In genomic region chr6:133888931-133889556, GRCh38 we compare ENCODE assay signal across 9 cellular contexts. TPM values are rescaled to one million over a fixed set of nuclear protein-coding genes. Genes with fewer than 3 reads are reported as not detected.
DNase-seq lines count a peak whose midpoint lies in the region; ATAC-seq and TF ChIP-seq lines count a peak whose summit lies in the region.
"Had no signal": no experiment of that assay in that cellular context is flagged by ENCODE, and none has a peak within 500 bp of the region (broad histone marks: within the 10 kb centered on the region; RNA-seq: fewer than 3 reads in every experiment).

Gene TCF21 (plus strand): TSS chr6:133889113. CDS start chr6:133889398, 285 bp downstream.

- POLR2A ChIA-PET in naive thymus-derived CD4-positive, alpha-beta T cell (lab: Charles Lee): no interaction called here

- peaks cover 85 to 92% (median 90%) of the 10 kb centered on the region in 5 donors for H3K27me3 Mint-ChIP-seq in naive thymus-derived CD4-positive, alpha-beta T cell

- CTCF ChIA-PET in naive thymus-derived CD4-positive, alpha-beta T cell (lab: Charles Lee): no interaction called here

- H3K36me3 ChIP-seq in naive thymus-derived CD4-positive, alpha-beta T cell (ENCODE audit: control insufficient read depth in 2 of 3, insufficient read depth in 3 of 3, low read length in 3 of 3): no peaks in the 10 kb centered on the region
- no peaks in the 10 kb centered on the region for H3K36me3 ChIP-seq in Karpas-422 (ENCODE audit: insufficient read depth, low read length)

- peak within 1 kb of the TSS in 9 of 10 donors; percentile 36 to 78 (median 58) for H3K4me3 Mint-ChIP-seq in naive thymus-derived CD4-positive, alpha-beta T cell

- no peak for TF ChIP-seq CTCF in fibroblast of the aortic adventitia (IDR thresholded peaks at IDR 0.05; ENCODE audit: insufficient read depth, low read length)

- no peak within 1 kb of the TSS for H3K9ac ChIP-seq in Karpas-422 (ENCODE audit: low read length)

- no peak within 1 kb of the TSS for H3K27ac ChIP-seq in naive thymus-derived CD4-positive, alpha-beta T cell (ENCODE audit: low read depth, low read length)
- no peak within 1 kb of the TSS for H3K27ac ChIP-seq in Karpas-422 (ENCODE audit: low read length)

- peaks cover 14 to 34% of the 10 kb centered on the region in 2 donors for H3K27me3 ChIP-seq in naive thymus-derived CD4-positive, alpha-beta T cell (ENCODE audit: control insufficient read depth in 2 of 2, insufficient read depth in 2 of 2, low read length in 2 of 2)
- H3K27me3 ChIP-seq in Karpas-422 (ENCODE audit: low read length): no peaks in the 10 kb centered on the region

- peaks cover 16 to 54% (median 44%) of the 10 kb centered on the region in 7 donors for H3K4me1 Mint-ChIP-seq in naive thymus-derived CD4-positive, alpha-beta T cell

- no peak for ATAC-seq in naive thymus-derived CD4-positive, alpha-beta T cell
- ATAC-seq in GM18907 (IDR thresholded peaks at IDR 0.05; ENCODE audit: unreplicated experiment) (no peak), HG02588 (IDR thresholded peaks at IDR 0.05; ENCODE audit: unreplicated experiment) (no peak)

- no peak within 1 kb of the TSS for H2AFZ ChIP-seq in Karpas-422 (ENCODE audit: low read length)

- peaks cover 9 to 13% of the 10 kb centered on the region in 2 donors for H3K4me1 ChIP-seq in naive thymus-derived CD4-positive, alpha-beta T cell (ENCODE audit: control insufficient read depth in 2 of 2, insufficient read depth in 2 of 2, low read length in 2 of 2)
- no peaks in the 10 kb centered on the region for H3K4me1 ChIP-seq in Karpas-422 (ENCODE audit: low read length)

- peak; percentile 72 for DNase-seq in 8988T
- DNase-seq in M059J (ENCODE audit: low read depth): peak; percentile 18
- DNase-seq in fibroblast of the aortic adventitia (ENCODE audit: low read depth): peak; percentile 63
- DNase-seq in naive thymus-derived CD4-positive, alpha-beta T cell: no peak
- no peak for DNase-seq in activated CD4-positive, CD25-positive, alpha-beta regulatory T cell (lab: John Stamatoyannopoulos, UW)
- no peak for DNase-seq in Karpas-422
- DNase-seq: COR-L47 had no signal

- H3K4me3 ChIP-seq in fibroblast of the aortic adventitia (ENCODE audit: low read depth, low read length): peak within 1 kb of the TSS; percentile 70
- no peak within 1 kb of the TSS for H3K4me3 ChIP-seq in naive thymus-derived CD4-positive, alpha-beta T cell (ENCODE audit: low read length)
- H3K4me3 ChIP-seq in Karpas-422 (ENCODE audit: low read length): no peak within 1 kb of the TSS

- H4K20me1 ChIP-seq in Karpas-422 (ENCODE audit: insufficient read depth, low read depth, low read length): no peaks in the 10 kb centered on the region

- intact Hi-C loops in naive thymus-derived CD4-positive, alpha-beta T cell (cut with micrococcal nuclease): no loop called here

- no peaks in the 10 kb centered on the region for H3K9me2 ChIP-seq in Karpas-422 (replicated peaks; ENCODE audit: insufficient read depth, low read length)

- H3K9me3 Mint-ChIP-seq in naive thymus-derived CD4-positive, alpha-beta T cell: peaks cover 0 to 8% (median 0%) of the 10 kb centered on the region in 11 donors

- H3K27ac Mint-ChIP-seq in naive thymus-derived CD4-positive, alpha-beta T cell: peak within 1 kb of the TSS in 1 of 9 donors; percentile 25

- H3K79me2 ChIP-seq in Karpas-422 (ENCODE audit: low read length): no peaks in the 10 kb centered on the region

- H3K9me3 ChIP-seq in naive thymus-derived CD4-positive, alpha-beta T cell (ENCODE audit: control insufficient read depth in 2 of 3, low read length in 3 of 3): no peaks in the 10 kb centered on the region
- H3K9me3 ChIP-seq in Karpas-422 (ENCODE audit: low read length): no peaks in the 10 kb centered on the region

- peaks cover 0 to 4% (median 0%) of the 10 kb centered on the region in 5 donors for H3K36me3 Mint-ChIP-seq in naive thymus-derived CD4-positive, alpha-beta T cell

- H3K4me2 ChIP-seq in Karpas-422 (ENCODE audit: low read depth, low read length, poor library complexity, severe bottlenecking): no peak within 1 kb of the TSS

RNA-seq across cellular contexts. Expression of gene TCF21, which starts in this region (rescaled TPM):
- 0.07 TPM in 1 of 2 replicates, not detected in the other for total RNA-seq in M059J (2014; rRNA removed; shearing (Covaris generic))
- total RNA-seq in fibroblast of the aortic adventitia (ENCODE audit: low replicate concordance): 2.9 and 5.0 TPM in 2 replicates
- total RNA-seq in naive thymus-derived CD4-positive, alpha-beta T cell: not detected
- polyA plus RNA-seq in naive thymus-derived CD4-positive, alpha-beta T cell: not detected
- not detected in 2 replicates for total RNA-seq in Karpas-422 (2014; rRNA removed; shearing (Covaris generic); ENCODE audit: low replicate concordance)

Comparison
In these comparisons a context has a peak if more than half of its experiments do, and no peak if none do; other contexts are left out.
1. Peak in DNase-seq in M059J; RNA of the gene not detected or under 1 TPM.
2. DNase-seq: peak in 8988T (single experiment) and fibroblast of the aortic adventitia (single experiment); none in naive thymus-derived CD4-positive, alpha-beta T cell (0 of 9), activated CD4-positive, CD25-positive, alpha-beta regulatory T cell (0 of 4) and Karpas-422 (single experiment).